In genomic region chr17:39674702-39675389, GRCh38 we compare ENCODE assay signal across 1 cellular context.
A peak's percentile ranks its signal among the peaks of the same experiment; 100 is the strongest.
TF ChIP-seq lines count a peak whose summit lies in the region.

No MANE protein-coding gene starts in this region.

TF ChIP-seq in HepG2, 621 proteins besides CTCF, POLR2A, EP300 and RAD21 (continued from another document and continues in another):
- TF ChIP-seq, protein P1, sequence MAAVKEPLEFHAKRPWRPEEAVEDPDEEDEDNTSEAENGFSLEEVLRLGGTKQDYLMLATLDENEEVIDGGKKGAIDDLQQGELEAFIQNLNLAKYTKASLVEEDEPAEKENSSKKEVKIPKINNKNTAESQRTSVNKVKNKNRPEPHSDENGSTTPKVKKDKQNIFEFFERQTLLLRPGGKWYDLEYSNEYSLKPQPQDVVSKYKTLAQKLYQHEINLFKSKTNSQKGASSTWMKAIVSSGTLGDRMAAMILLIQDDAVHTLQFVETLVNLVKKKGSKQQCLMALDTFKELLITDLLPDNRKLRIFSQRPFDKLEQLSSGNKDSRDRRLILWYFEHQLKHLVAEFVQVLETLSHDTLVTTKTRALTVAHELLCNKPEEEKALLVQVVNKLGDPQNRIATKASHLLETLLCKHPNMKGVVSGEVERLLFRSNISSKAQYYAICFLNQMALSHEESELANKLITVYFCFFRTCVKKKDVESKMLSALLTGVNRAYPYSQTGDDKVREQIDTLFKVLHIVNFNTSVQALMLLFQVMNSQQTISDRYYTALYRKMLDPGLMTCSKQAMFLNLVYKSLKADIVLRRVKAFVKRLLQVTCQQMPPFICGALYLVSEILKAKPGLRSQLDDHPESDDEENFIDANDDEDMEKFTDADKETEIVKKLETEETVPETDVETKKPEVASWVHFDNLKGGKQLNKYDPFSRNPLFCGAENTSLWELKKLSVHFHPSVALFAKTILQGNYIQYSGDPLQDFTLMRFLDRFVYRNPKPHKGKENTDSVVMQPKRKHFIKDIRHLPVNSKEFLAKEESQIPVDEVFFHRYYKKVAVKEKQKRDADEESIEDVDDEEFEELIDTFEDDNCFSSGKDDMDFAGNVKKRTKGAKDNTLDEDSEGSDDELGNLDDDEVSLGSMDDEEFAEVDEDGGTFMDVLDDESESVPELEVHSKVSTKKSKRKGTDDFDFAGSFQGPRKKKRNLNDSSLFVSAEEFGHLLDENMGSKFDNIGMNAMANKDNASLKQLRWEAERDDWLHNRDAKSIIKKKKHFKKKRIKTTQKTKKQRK (IDR thresholded peaks at IDR 0.05; ENCODE audit: low read length), result no peak
- no peak for TF ChIP-seq MED8 (CRISPR knock-in tag; IDR thresholded peaks at IDR 0.05; ENCODE audit: insufficient replicate concordance)
- TF ChIP-seq GATA4 (IDR thresholded peaks at IDR 0.05; ENCODE audit: borderline replicate concordance, low read depth), result no peak
- peak; percentile 63; the same call in 1 of the 2 replicates for TF ChIP-seq MEIS1 (CRISPR knock-in tag; IDR thresholded peaks at IDR 0.05; ENCODE audit: borderline replicate concordance)
- 0 out of 2 replicates have a peak, but pooled peaks have one; percentile 32 for TF ChIP-seq SNAPC5 (CRISPR knock-in tag; IDR thresholded peaks at IDR 0.05; ENCODE audit: borderline replicate concordance)
- TF ChIP-seq RNF2 (conservative IDR thresholded peaks at IDR 0.05; ENCODE audit: low read depth), result no peak
- no peak for TF ChIP-seq ZNF333 (CRISPR knock-in tag; IDR thresholded peaks at IDR 0.05; ENCODE audit: borderline replicate concordance)
- no peak for TF ChIP-seq SNAPC2 (CRISPR knock-in tag; IDR thresholded peaks at IDR 0.05)
- TF ChIP-seq ZNF225 (CRISPR knock-in tag; IDR thresholded peaks at IDR 0.05), result no peak
- TF ChIP-seq, protein P2, sequence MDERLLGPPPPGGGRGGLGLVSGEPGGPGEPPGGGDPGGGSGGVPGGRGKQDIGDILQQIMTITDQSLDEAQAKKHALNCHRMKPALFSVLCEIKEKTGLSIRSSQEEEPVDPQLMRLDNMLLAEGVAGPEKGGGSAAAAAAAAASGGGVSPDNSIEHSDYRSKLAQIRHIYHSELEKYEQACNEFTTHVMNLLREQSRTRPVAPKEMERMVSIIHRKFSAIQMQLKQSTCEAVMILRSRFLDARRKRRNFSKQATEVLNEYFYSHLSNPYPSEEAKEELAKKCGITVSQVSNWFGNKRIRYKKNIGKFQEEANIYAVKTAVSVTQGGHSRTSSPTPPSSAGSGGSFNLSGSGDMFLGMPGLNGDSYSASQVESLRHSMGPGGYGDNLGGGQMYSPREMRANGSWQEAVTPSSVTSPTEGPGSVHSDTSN (CRISPR knock-in tag; IDR thresholded peaks at IDR 0.05), result no peak
- TF ChIP-seq ZSCAN31 (CRISPR knock-in tag; IDR thresholded peaks at IDR 0.05; ENCODE audit: low read depth), result 0 out of 2 replicates have a peak, but pooled peaks have one; percentile 13
- no peak for TF ChIP-seq TGIF2 (CRISPR knock-in tag; IDR thresholded peaks at IDR 0.05)
- TF ChIP-seq EEA1 (CRISPR knock-in tag; IDR thresholded peaks at IDR 0.05; ENCODE audit: borderline replicate concordance), result no peak
- no peak for TF ChIP-seq PCBP2 (optimal IDR thresholded peaks at IDR 0.05; ENCODE audit: low read depth, low read length, poor library complexity, severe bottlenecking)
- no peak for TF ChIP-seq CSRNP2 (CRISPR knock-in tag; conservative IDR thresholded peaks at IDR 0.05; ENCODE audit: low read depth)
- TF ChIP-seq ZNF720 (CRISPR knock-in tag; IDR thresholded peaks at IDR 0.05), result no peak
- TF ChIP-seq ZFP91 (CRISPR knock-in tag; IDR thresholded peaks at IDR 0.05; ENCODE audit: borderline replicate concordance), result no peak
- no peak for TF ChIP-seq SUZ12 (IDR thresholded peaks at IDR 0.05; ENCODE audit: low read depth, low read length)
- TF ChIP-seq JUNB (CRISPR knock-in tag; IDR thresholded peaks at IDR 0.05; ENCODE audit: borderline replicate concordance), result no peak
- no peak for TF ChIP-seq ZNF414 (CRISPR knock-in tag; IDR thresholded peaks at IDR 0.05)
- TF ChIP-seq DR1 (CRISPR knock-in tag; IDR thresholded peaks at IDR 0.05), result peak; percentile 47; the same call in 1 of the 2 replicates
- no peak for TF ChIP-seq ZFP36L1 (CRISPR knock-in tag; IDR thresholded peaks at IDR 0.05)
- TF ChIP-seq ZNF773 (CRISPR knock-in tag; IDR thresholded peaks at IDR 0.05; ENCODE audit: borderline replicate concordance), result no peak
- TF ChIP-seq ZNF709 (CRISPR knock-in tag; IDR thresholded peaks at IDR 0.05), result no peak
- TF ChIP-seq XBP1 (CRISPR knock-in tag; IDR thresholded peaks at IDR 0.05), result no peak
- no peak for TF ChIP-seq SP2 (CRISPR knock-in tag; IDR thresholded peaks at IDR 0.05)
- TF ChIP-seq CERS6 (CRISPR knock-in tag; IDR thresholded peaks at IDR 0.05), result no peak
- peak; percentile 63 for TF ChIP-seq SALL1 (CRISPR knock-in tag; IDR thresholded peaks at IDR 0.05)
- TF ChIP-seq NR0B2 (CRISPR knock-in tag; IDR thresholded peaks at IDR 0.05), result no peak
- TF ChIP-seq HMG20A (CRISPR knock-in tag; IDR thresholded peaks at IDR 0.05; ENCODE audit: borderline replicate concordance), result no peak; the same call in 1 of the 2 replicates
- 0 out of 2 replicates have a peak, but pooled peaks have one; percentile 38 for TF ChIP-seq ZNF44 (CRISPR knock-in tag; IDR thresholded peaks at IDR 0.05)
- TF ChIP-seq, protein P3, sequence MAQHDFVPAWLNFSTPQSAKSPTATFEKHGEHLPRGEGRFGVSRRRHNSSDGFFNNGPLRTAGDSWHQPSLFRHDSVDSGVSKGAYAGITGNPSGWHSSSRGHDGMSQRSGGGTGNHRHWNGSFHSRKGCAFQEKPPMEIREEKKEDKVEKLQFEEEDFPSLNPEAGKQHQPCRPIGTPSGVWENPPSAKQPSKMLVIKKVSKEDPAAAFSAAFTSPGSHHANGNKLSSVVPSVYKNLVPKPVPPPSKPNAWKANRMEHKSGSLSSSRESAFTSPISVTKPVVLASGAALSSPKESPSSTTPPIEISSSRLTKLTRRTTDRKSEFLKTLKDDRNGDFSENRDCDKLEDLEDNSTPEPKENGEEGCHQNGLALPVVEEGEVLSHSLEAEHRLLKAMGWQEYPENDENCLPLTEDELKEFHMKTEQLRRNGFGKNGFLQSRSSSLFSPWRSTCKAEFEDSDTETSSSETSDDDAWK (CRISPR knock-in tag; IDR thresholded peaks at IDR 0.05), result no peak
- TF ChIP-seq, protein P4, sequence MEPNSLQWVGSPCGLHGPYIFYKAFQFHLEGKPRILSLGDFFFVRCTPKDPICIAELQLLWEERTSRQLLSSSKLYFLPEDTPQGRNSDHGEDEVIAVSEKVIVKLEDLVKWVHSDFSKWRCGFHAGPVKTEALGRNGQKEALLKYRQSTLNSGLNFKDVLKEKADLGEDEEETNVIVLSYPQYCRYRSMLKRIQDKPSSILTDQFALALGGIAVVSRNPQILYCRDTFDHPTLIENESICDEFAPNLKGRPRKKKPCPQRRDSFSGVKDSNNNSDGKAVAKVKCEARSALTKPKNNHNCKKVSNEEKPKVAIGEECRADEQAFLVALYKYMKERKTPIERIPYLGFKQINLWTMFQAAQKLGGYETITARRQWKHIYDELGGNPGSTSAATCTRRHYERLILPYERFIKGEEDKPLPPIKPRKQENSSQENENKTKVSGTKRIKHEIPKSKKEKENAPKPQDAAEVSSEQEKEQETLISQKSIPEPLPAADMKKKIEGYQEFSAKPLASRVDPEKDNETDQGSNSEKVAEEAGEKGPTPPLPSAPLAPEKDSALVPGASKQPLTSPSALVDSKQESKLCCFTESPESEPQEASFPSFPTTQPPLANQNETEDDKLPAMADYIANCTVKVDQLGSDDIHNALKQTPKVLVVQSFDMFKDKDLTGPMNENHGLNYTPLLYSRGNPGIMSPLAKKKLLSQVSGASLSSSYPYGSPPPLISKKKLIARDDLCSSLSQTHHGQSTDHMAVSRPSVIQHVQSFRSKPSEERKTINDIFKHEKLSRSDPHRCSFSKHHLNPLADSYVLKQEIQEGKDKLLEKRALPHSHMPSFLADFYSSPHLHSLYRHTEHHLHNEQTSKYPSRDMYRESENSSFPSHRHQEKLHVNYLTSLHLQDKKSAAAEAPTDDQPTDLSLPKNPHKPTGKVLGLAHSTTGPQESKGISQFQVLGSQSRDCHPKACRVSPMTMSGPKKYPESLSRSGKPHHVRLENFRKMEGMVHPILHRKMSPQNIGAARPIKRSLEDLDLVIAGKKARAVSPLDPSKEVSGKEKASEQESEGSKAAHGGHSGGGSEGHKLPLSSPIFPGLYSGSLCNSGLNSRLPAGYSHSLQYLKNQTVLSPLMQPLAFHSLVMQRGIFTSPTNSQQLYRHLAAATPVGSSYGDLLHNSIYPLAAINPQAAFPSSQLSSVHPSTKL (CRISPR knock-in tag; IDR thresholded peaks at IDR 0.05), result peak; percentile 55; the same call in 1 of the 2 replicates
- TF ChIP-seq HOXA7 (CRISPR knock-in tag; IDR thresholded peaks at IDR 0.05), result no peak
- no peak for TF ChIP-seq JDP2 (CRISPR knock-in tag; IDR thresholded peaks at IDR 0.05; ENCODE audit: borderline replicate concordance)
- no peak for TF ChIP-seq STAT5B (CRISPR knock-in tag; IDR thresholded peaks at IDR 0.05)
- 0 out of 2 replicates have a peak, but pooled peaks have one; percentile 35 for TF ChIP-seq MLX (CRISPR knock-in tag; IDR thresholded peaks at IDR 0.05)
- TF ChIP-seq YY1 (IDR thresholded peaks at IDR 0.05; ENCODE audit: insufficient read depth, insufficient replicate concordance, low read depth, low read length), result no peak
- TF ChIP-seq ZFP82 (CRISPR knock-in tag; IDR thresholded peaks at IDR 0.05; ENCODE audit: borderline replicate concordance), result no peak
- TF ChIP-seq E2F2 (CRISPR knock-in tag; IDR thresholded peaks at IDR 0.05; ENCODE audit: borderline replicate concordance), result no peak
- TF ChIP-seq GATAD2A (CRISPR knock-in tag; IDR thresholded peaks at IDR 0.05), result peak; percentile 87
- TF ChIP-seq RARG (CRISPR knock-in tag; IDR thresholded peaks at IDR 0.05; ENCODE audit: low read depth), result no peak
- TF ChIP-seq DMAP1 (CRISPR knock-in tag; IDR thresholded peaks at IDR 0.05), result no peak; the same call in 1 of the 2 replicates
- TF ChIP-seq EED (CRISPR knock-in tag; IDR thresholded peaks at IDR 0.05), result no peak
- peak; percentile 75; the same call in 1 of the 2 replicates for TF ChIP-seq ERF (CRISPR knock-in tag; IDR thresholded peaks at IDR 0.05)
- TF ChIP-seq ZBTB21 (CRISPR knock-in tag; IDR thresholded peaks at IDR 0.05), result no peak
- no peak for TF ChIP-seq POGZ (CRISPR knock-in tag; IDR thresholded peaks at IDR 0.05)
